Comparison of ENCODE assay signal across 24 cellular contexts in genomic region chr22:41140365-41140957, GRCh38. TPM values are rescaled to one million over a fixed set of nuclear protein-coding genes. Genes with fewer than 3 reads are reported as not detected.
DNase-seq lines count a peak whose midpoint lies in the region; ATAC-seq and TF ChIP-seq lines count a peak whose summit lies in the region.
"Had no signal": no experiment of that assay in that cellular context is flagged by ENCODE, and none has a peak within 500 bp of the region (broad histone marks: within the 10 kb centered on the region; RNA-seq: fewer than 3 reads in every experiment).

No MANE protein-coding gene starts in this region.

- H3K23ac ChIP-seq in trophoblast cell (ENCODE audit: low read length), result no peak overlapping the region

- no peak overlapping the region for H3K4ac ChIP-seq in trophoblast cell (ENCODE audit: low read depth, low read length)

- no peak overlapping the region for H4K12ac ChIP-seq in trophoblast cell (ENCODE audit: low read depth, low read length)

- DNase-seq in Ammon's horn (ENCODE audit: low spot score), result peak; percentile 39
- peak in 31 of 58 donors; percentile 1 to 53 (median 11) for DNase-seq in anterior cingulate cortex (lab: John Stamatoyannopoulos, UW)
- DNase-seq in left lobe of liver (ENCODE audit: low spot score), result no peak
- DNase-seq in trophoblast cell, result no peak
- DNase-seq in lower leg skin (ENCODE audit: low spot score in 2 of 2), result no peak
- no peak for DNase-seq in NCI-H345 treated with DMSO at 0.1 percent for 48 hours (lab: John Stamatoyannopoulos, UW; ENCODE audit: unreplicated experiment)
- DNase-seq in 8988T, result no peak
- DNase-seq: ACHN; activated CD4-positive, alpha-beta memory T cell treated with anti-CD3 and anti-CD28 coated beads for 36 hours; activated naive CD4-positive, alpha-beta T cell treated with Interleukin-2 at 50 U/mL for 16 hours; CD8-positive, alpha-beta memory T cell; DMS 273 treated with DMSO at 0.1 percent for 48 hours; EL; esophagus squamous epithelium; naive thymus-derived CD8-positive, alpha-beta T cell; NCI-H1048; NCI-H1694 treated with DMSO at 0.1 percent for 48 hours; NCI-H526; small intestine; stimulated activated naive B cell treated with anti-CD40 and anti-IgM and Interleukin-4, amounts not matched to agents 10 μg/mL and 1 μg/mL and 100 μg/mL, for 72 hours had no signal

- no peak overlapping the region for H2BK5ac ChIP-seq in trophoblast cell (ENCODE audit: low read depth, low read length, poor library complexity)

- H4K8ac ChIP-seq in trophoblast cell (ENCODE audit: low read depth, low read length), result no peak overlapping the region

- no CpG with 5 or more reads among the region's 10 CpGs for WGBS in trophoblast cell (ENCODE audit: extremely low coverage, insufficient coverage, insufficient read length)
- WGBS in lower leg skin, 2 donors, result 71 to 74% methylated on average over 10 of the region's 10 CpGs

- H3K27me3 ChIP-seq in trophoblast cell (ENCODE audit: insufficient read depth, low read length), result no peaks in the 10 kb centered on the region
- H3K27me3 ChIP-seq: esophagus squamous epithelium, hepatocyte, suprapubic skin had no signal

- no peak overlapping the region for H2BK12ac ChIP-seq in trophoblast cell (ENCODE audit: low read length)

- H2BK120ac ChIP-seq in trophoblast cell (ENCODE audit: insufficient read depth, low read length, poor library complexity), result no peak overlapping the region

- no peak for TF ChIP-seq CTCF in lower leg skin (IDR thresholded peaks at IDR 0.05)

- peak overlapping the region; percentile 47 for H3K18ac ChIP-seq in trophoblast cell (ENCODE audit: low read length)

- no peak overlapping the region for H3K14ac ChIP-seq in trophoblast cell (ENCODE audit: low read length)

- H3K79me2 ChIP-seq in trophoblast cell (ENCODE audit: control insufficient read depth, insufficient read depth, low read length, poor library complexity), result no peaks in the 10 kb centered on the region

- peaks cover 52 to 63% of the 10 kb centered on the region in 2 experiments for H3K36me3 ChIP-seq in trophoblast cell (ENCODE audit: control insufficient read depth in 1 of 2, insufficient read depth in 2 of 2, low read length in 2 of 2)

- no peak overlapping the region for H2AK5ac ChIP-seq in trophoblast cell (ENCODE audit: low read length)

- no peaks in the 10 kb centered on the region for H3K9me3 ChIP-seq in trophoblast cell (ENCODE audit: insufficient read depth, low read depth, low read length)
- H3K9me3 ChIP-seq: esophagus squamous epithelium, suprapubic skin had no signal

- H2AFZ ChIP-seq in trophoblast cell (ENCODE audit: insufficient read depth, low read length, poor library complexity), result no peak overlapping the region
- H2AFZ ChIP-seq: GM23338, hepatocyte had no signal

- no peak overlapping the region for H3K27ac ChIP-seq in trophoblast cell (ENCODE audit: low read depth, low read length)
- H3K27ac ChIP-seq: esophagus squamous epithelium, hepatocyte, suprapubic skin had no signal

- no peak for TF ChIP-seq POLR2A in lower leg skin (IDR thresholded peaks at IDR 0.05)

- intact Hi-C loops in lower leg skin (cut with DNase I; ENCODE audit: low total_unique reads), result no loop called here

- peak; percentile 34 for ATAC-seq in left lobe of liver
- ATAC-seq: activated CD4-positive, CD25-positive, alpha-beta regulatory T cell treated with anti-CD3 and anti-CD28 coated beads, Interleukin-2, amount 50 U/mL, for 24 hours; GM23338; naive thymus-derived CD8-positive, alpha-beta T cell; stimulated activated naive B cell treated with anti-CD40 and anti-IgM and Interleukin-4, amounts not matched to agents 10 μg/mL and 1 μg/mL and 100 μg/mL, for 72 hours had no signal

- no peak overlapping the region for H4K91ac ChIP-seq in trophoblast cell (ENCODE audit: low read depth, low read length)

- H3K4me2 ChIP-seq in trophoblast cell (ENCODE audit: low read length), result no peak overlapping the region
- H3K4me2 ChIP-seq: GM23338, hepatocyte had no signal

- no peak overlapping the region for H3K4me3 ChIP-seq in trophoblast cell (ENCODE audit: low read depth, low read length)
- no peak overlapping the region for H3K4me3 ChIP-seq in lower leg skin (ENCODE audit: low read depth, poor library complexity, severe bottlenecking)
- H3K4me3 ChIP-seq: esophagus squamous epithelium, GM23338, hepatocyte, suprapubic skin had no signal

- H3K9ac ChIP-seq in trophoblast cell (ENCODE audit: low read length), result no peak overlapping the region

- H3K79me1 ChIP-seq in trophoblast cell (ENCODE audit: low read length), result no peaks in the 10 kb centered on the region

- H3K4me1 ChIP-seq in trophoblast cell (ENCODE audit: control insufficient read depth in 1 of 2, insufficient read depth in 2 of 2, low read length in 2 of 2), result no peaks in the 10 kb centered on the region
- H3K4me1 ChIP-seq: esophagus squamous epithelium, suprapubic skin had no signal

RNA-seq across cellular contexts. Expression of gene EP300, which starts 48.1 kb away (rescaled TPM):
- total RNA-seq in left lobe of liver, result 24.4 TPM
- 48.1 and 49.7 TPM in 2 replicates for polyA plus RNA-seq in trophoblast cell (2013)
- 10 to 100 TPM; 72.4 to 86.9 (median 74.9) TPM for total RNA-seq in lower leg skin

Comparison
In these comparisons a context has a peak if more than half of its experiments do, and no peak if none do; other contexts are left out.
1. DNase-seq: peak in Ammon's horn (single experiment) and anterior cingulate cortex (31 of 58); none in left lobe of liver (single experiment), trophoblast cell (0 of 2), lower leg skin (0 of 2), NCI-H345 treated with DMSO at 0.1 percent for 48 hours (single experiment) and 8988T (single experiment).